In genomic region chr11:114399903-114400221, GRCh38 we compare ENCODE assay signal across 8 cellular contexts. TPM values are rescaled to one million over a fixed set of nuclear protein-coding genes. Genes with fewer than 3 reads are reported as not detected.
DNase-seq lines count a peak whose midpoint lies in the region; ATAC-seq, FAIRE-seq and TF ChIP-seq lines count a peak whose summit lies in the region.

No MANE protein-coding gene starts in this region.

- H3K9me3 ChIP-seq in liver (ENCODE audit: control insufficient read depth in 4 of 4, low read length in 3 of 4) (no peaks in the 10 kb centered on the region), thyroid gland (no peaks in the 10 kb centered on the region)

- H3K27me3 ChIP-seq in liver (ENCODE audit: control insufficient read depth in 4 of 4, insufficient read depth in 4 of 4, low read length in 3 of 4) (no peaks in the 10 kb centered on the region), thyroid gland (no peaks in the 10 kb centered on the region)

- in situ Hi-C loops in T47D (cut with HindIII; ENCODE audit: low pct_unique_long_range_greater_than_20kb, low sequenced_read_pairs) = no loop called here

- DNase-seq in NCI-H345 treated with DMSO at 0.1 percent for 48 hours (lab: John Stamatoyannopoulos, UW; ENCODE audit: unreplicated experiment) (peak; percentile 53), T47D (ENCODE audit: low read depth in 1 of 2, low spot score in 1 of 2) (peak; percentile 41 to 72), thyroid gland (peak; percentile 66 to 70), urothelium cell line (ENCODE audit: low spot score) (no peak)

- H3K27ac ChIP-seq in 22Rv1 (peak overlapping the region; percentile 80), liver (ENCODE audit: low read depth in 1 of 2, low read length in 2 of 2) (peak overlapping the region; percentile 96 to 97), thyroid gland (peak overlapping the region; percentile 90 to 99 (median 98))

- TF ChIP-seq RAD21 in liver (IDR thresholded peaks at IDR 0.05) = no peak

- FAIRE-seq in urothelium cell line (lab: Jason Lieb, UNC) = no peak

- H3K4me1 ChIP-seq in liver (ENCODE audit: control insufficient read depth in 4 of 4, insufficient read depth in 4 of 4, low read length in 3 of 4) (peaks cover 4 to 15% (median 13%) of the 10 kb centered on the region in 4 donors), thyroid gland (peaks cover 15 to 24% of the 10 kb centered on the region in 2 donors)

- under 1% methylated on average over 23 of the region's 23 CpGs for WGBS in liver
- WGBS in thyroid gland, 2 donors = 0% methylated on average over 6 to 19 of the region's 23 CpGs

- TF ChIP-seq CTCF in 22Rv1 (IDR thresholded peaks at IDR 0.05) (no peak), liver (IDR thresholded peaks at IDR 0.05; ENCODE audit: low read depth, low read length, missing input control) (no peak), thyroid gland (IDR thresholded peaks at IDR 0.05) (no peak)

- peak overlapping the region; percentile 88 to 96 for H3K9ac ChIP-seq in liver (ENCODE audit: low read depth in 1 of 2, low read length in 2 of 2)

- H3K4me3 ChIP-seq in liver (ENCODE audit: low read depth in 1 of 3, low read length in 3 of 3) (peak overlapping the region; percentile 57 to 91 (median 82)), thyroid gland (replicated peaks in 1 of 3) (peak overlapping the region; percentile 46 to 77 (median 59))

- intact Hi-C loops in thyroid gland (cut with DNase I) = no loop called here

- ATAC-seq in GM18511 (IDR thresholded peaks at IDR 0.05; ENCODE audit: unreplicated experiment) (peak; percentile 32), HG03025 (IDR thresholded peaks at IDR 0.05; ENCODE audit: low FRiP score, unreplicated experiment) (peak; percentile 18)

- H3K36me3 ChIP-seq in liver (ENCODE audit: control insufficient read depth in 4 of 4, insufficient read depth in 3 of 4, low read depth in 1 of 4, low read length in 3 of 4) (peaks cover 0 to 7% (median 1%) of the 10 kb centered on the region in 4 donors), thyroid gland (no peaks in the 10 kb centered on the region)

- no peak for TF ChIP-seq POLR2A in thyroid gland (IDR thresholded peaks at IDR 0.05)

TF ChIP-seq in liver, 16 proteins besides CTCF, POLR2A, EP300 and RAD21:
- TF ChIP-seq MAX (IDR thresholded peaks at IDR 0.05) (no peak), ZBTB33 (IDR thresholded peaks at IDR 0.05) (no peak), RXRA (IDR thresholded peaks at IDR 0.05) (peak in 1 of 2 donors; percentile 26)

RNA-seq across cellular contexts. Expression of gene C11orf71, which starts 0.4 kb away (rescaled TPM):
- total RNA-seq in liver (1 to 10 TPM; 7.1 to 8.0 TPM), thyroid gland (10 to 100 TPM; 13.6 to 19.7 (median 16.2) TPM)
- polyA plus RNA-seq in liver = 10 to 100 TPM in 1 of 2 donors, 1 to 10 TPM in 1; 7.8 to 22.3 TPM

RNA-seq across cellular contexts. Expression of gene RBM7, which starts 0.6 kb away (rescaled TPM):
- 10 to 100 TPM; 16.0 to 23.0 TPM for total RNA-seq in liver
- polyA plus RNA-seq in liver = 10 to 100 TPM; 11.1 to 11.9 TPM
- 10 to 100 TPM; 20.8 to 30.1 (median 23.7) TPM for total RNA-seq in thyroid gland

RNA-seq across cellular contexts. Expression of gene REXO2, which starts 39.4 kb away (rescaled TPM):
- total RNA-seq in liver (10 to 100 TPM; 25.9 to 51.7 TPM), thyroid gland (100 to 1,000 TPM in 1 of 4 donors, 10 to 100 TPM in 3; 49.0 to 105 (median 63.0) TPM)
- polyA plus RNA-seq in liver = 10 to 100 TPM; 36.0 to 42.8 TPM
